Comparison of ENCODE assay signal across 27 cellular contexts in genomic region chr4:151471728-151472127, GRCh38.
DNase-seq lines count a peak whose midpoint lies in the region; ATAC-seq, FAIRE-seq and TF ChIP-seq lines count a peak whose summit lies in the region.
"Had no signal": no experiment of that assay in that cellular context is flagged by ENCODE, and none has a peak within 500 bp of the region (broad histone marks: within the 10 kb centered on the region; RNA-seq: fewer than 3 reads in every experiment).

No MANE protein-coding gene starts in this region.

- no peaks in the 10 kb centered on the region for H4K20me1 ChIP-seq in K562 (replicated peaks; ENCODE audit: control insufficient read depth, insufficient read depth, low read length)
- H4K20me1 ChIP-seq: BLaER1 had no signal

- no peaks in the 10 kb centered on the region; a peak in 1 of 5 replicates for H3K27me3 ChIP-seq in K562 (ENCODE audit: control insufficient read depth in 2 of 2, insufficient read depth in 2 of 2, low read length in 2 of 2)
- H3K27me3 ChIP-seq in gastrocnemius medialis: no peaks in the 10 kb centered on the region
- H3K27me3 ChIP-seq in dorsolateral prefrontal cortex: no peaks in the 10 kb centered on the region
- H3K27me3 ChIP-seq: BE2C, BLaER1 had no signal

- POLR2A ChIA-PET in WTC11 (lab: Charles Lee): interaction anchor here (0.5 kb wide), 1 partner anchor 28 kb away, joined by 3 read pairs; no protein-coding TSS in a partner anchor
- POLR2A ChIA-PET in K562 (lab: Yijun Ruan, JAX): no interaction called here

- no peak for ATAC-seq in WTC11
- no peak for ATAC-seq in K562
- ATAC-seq in gastrocnemius medialis: no peak
- no peak for ATAC-seq in HG03442 (IDR thresholded peaks at IDR 0.05; ENCODE audit: unreplicated experiment)
- ATAC-seq in activated CD4-positive, CD25-positive, alpha-beta regulatory T cell treated with anti-CD3 and anti-CD28 coated beads, Interleukin-2, amount 50 U/mL, for 24 hours: no peak
- no peak for ATAC-seq in GM19351 (IDR thresholded peaks at IDR 0.05; ENCODE audit: unreplicated experiment)

- no peak for FAIRE-seq in K562 (lab: Jason Lieb, UNC)
- FAIRE-seq: A204.1, GM12891, GM19239 had no signal

- TF ChIP-seq RAD21 in K562 (CRISPR knock-in tag; conservative IDR thresholded peaks at IDR 0.05 in 1 of 2, IDR thresholded peaks at IDR 0.05 in 1 of 2): no peak

- intact Hi-C loops in K562 (cut with micrococcal nuclease) (no loop called here), gastrocnemius medialis (cut with DNase I; ENCODE audit: low total_unique reads) (no loop called here), dorsolateral prefrontal cortex (cut with DNase I) (no loop called here)

- TF ChIP-seq POLR2A in K562 (conservative IDR thresholded peaks at IDR 0.05): no peak
- TF ChIP-seq POLR2A in gastrocnemius medialis (IDR thresholded peaks at IDR 0.05): no peak

- H3K4me1 ChIP-seq in K562 (replicated peaks in 1 of 2; ENCODE audit: control insufficient read depth in 2 of 2, insufficient read depth in 2 of 2, low read length in 2 of 2) (no peaks in the 10 kb centered on the region), gastrocnemius medialis (peaks cover 51 to 74% of the 10 kb centered on the region in 2 donors)
- H3K4me1 ChIP-seq: BE2C, BLaER1 had no signal

- H3K9me3 Mint-ChIP-seq in WTC11: peaks cover 10% of the 10 kb centered on the region; the same call in 1 of the 2 replicates

- no TSS peak for BruUV-seq in K562 (replicated peaks; lab: Mats Ljungman, UMichigan)

- CTCF ChIA-PET in WTC11 (lab: Charles Lee): interaction anchor here (1.7 kb wide), 1 partner anchor 18 kb away, joined by 5 read pairs; no protein-coding TSS in a partner anchor
- CTCF ChIA-PET in K562 (lab: Yijun Ruan, JAX; ENCODE audit: low intra/inter-chr PET ratio): no interaction called here

- H3K36me3 Mint-ChIP-seq in WTC11: peaks cover 8% of the 10 kb centered on the region
- H3K36me3 Mint-ChIP-seq: CD14-positive monocyte; CD4-positive, alpha-beta memory T cell; CD4-positive, CD25-positive, alpha-beta regulatory T cell; CD8-positive, alpha-beta memory T cell had no signal

- peaks cover 62% of the 10 kb centered on the region for H3K4me1 Mint-ChIP-seq in WTC11
- H3K4me1 Mint-ChIP-seq: CD14-positive monocyte; CD4-positive, alpha-beta memory T cell; CD4-positive, CD25-positive, alpha-beta regulatory T cell; CD8-positive, alpha-beta memory T cell had no signal

- H3K27ac ChIP-seq in K562 (ENCODE audit: extremely low read depth, low read depth, low read length): no peak overlapping the region
- peak overlapping the region; percentile 55 to 78 (median 64) for H3K27ac ChIP-seq in gastrocnemius medialis
- no peak overlapping the region for H3K27ac ChIP-seq in dorsolateral prefrontal cortex
- H3K27ac ChIP-seq: BLaER1 had no signal

- no peak for DNase-seq in WTC11 (ENCODE audit: low spot score)
- no peak for DNase-seq in K562 (ENCODE audit: extremely low read depth in 1 of 4, low spot score in 3 of 4)
- no peak for DNase-seq in gastrocnemius medialis
- DNase-seq in dorsolateral prefrontal cortex: no peak
- DNase-seq: 8988T; ACHN; BE2C; C1 segment of cervical spinal cord; CD4-positive, alpha-beta memory T cell; CD4-positive, CD25-positive, alpha-beta regulatory T cell; CD8-positive, alpha-beta memory T cell; COR-L47; DMS 273 treated with DMSO at 0.1 percent for 48 hours; DMS153; DMS53; DMS79; DND-41; EL; GDM1 had no signal

- H3K9me1 ChIP-seq in K562 (ENCODE audit: control insufficient read depth, insufficient read depth, low read length): no peaks in the 10 kb centered on the region

- in situ Hi-C loops in K562 (cut with MboI) (no loop called here), gastrocnemius medialis (cut with MboI; ENCODE audit: low sequenced_read_pairs in 4 of 4) (no loop called here)

- H3K36me3 ChIP-seq in K562 (ENCODE audit: control insufficient read depth, insufficient read depth, low read length) (no peaks in the 10 kb centered on the region), gastrocnemius medialis (no peaks in the 10 kb centered on the region)
- H3K36me3 ChIP-seq: BE2C, BLaER1 had no signal

- H3K4me3 Mint-ChIP-seq in WTC11: no peak overlapping the region
- H3K4me3 Mint-ChIP-seq: CD14-positive monocyte; CD4-positive, alpha-beta memory T cell; CD4-positive, CD25-positive, alpha-beta regulatory T cell; CD8-positive, alpha-beta memory T cell had no signal

- H3K4me3 ChIP-seq in K562 (no peak overlapping the region), gastrocnemius medialis (no peak overlapping the region), dorsolateral prefrontal cortex (no peak overlapping the region)
- H3K4me3 ChIP-seq: BLaER1 had no signal

- no peaks in the 10 kb centered on the region for H3K79me2 ChIP-seq in K562 (ENCODE audit: control insufficient read depth, insufficient read depth, low read length)

- H3K27me3 Mint-ChIP-seq in WTC11 (ENCODE audit: low read depth): no peaks in the 10 kb centered on the region
- H3K27me3 Mint-ChIP-seq: CD4-positive, CD25-positive, alpha-beta regulatory T cell had no signal

- H3K4me2 ChIP-seq in K562 (ENCODE audit: insufficient read depth, low read length): no peak overlapping the region
- H3K4me2 ChIP-seq: BLaER1 had no signal

- H3K9ac ChIP-seq in K562 (ENCODE audit: insufficient read depth in 1 of 2, low read depth in 2 of 2, low read length in 2 of 2): no peak overlapping the region
- H3K9ac ChIP-seq: BLaER1 had no signal

- H2AFZ ChIP-seq in K562 (ENCODE audit: low read depth, low read length): no peak overlapping the region

- H3K27ac Mint-ChIP-seq in WTC11: peak overlapping the region; percentile 13; the same call in 1 of the 2 replicates
- H3K27ac Mint-ChIP-seq: CD14-positive monocyte; CD4-positive, alpha-beta memory T cell; CD4-positive, CD25-positive, alpha-beta regulatory T cell; CD8-positive, alpha-beta memory T cell had no signal

- H3K9me3 ChIP-seq in K562 (replicated peaks; ENCODE audit: control insufficient read depth, insufficient read depth, low read depth, low read length) (no peaks in the 10 kb centered on the region), gastrocnemius medialis (no peaks in the 10 kb centered on the region)
- H3K9me3 ChIP-seq: BE2C, BLaER1 had no signal

- WGBS in K562 (ENCODE audit: insufficient coverage, low coverage, missing lambda C conversion rate): 0% methylated on average over 4 of the region's 4 CpGs

- no peak for TF ChIP-seq EP300 in K562 (IDR thresholded peaks at IDR 0.05; ENCODE audit: low read length)

- TF ChIP-seq CTCF in WTC11 (IDR thresholded peaks at IDR 0.05) (no peak), K562 (IDR thresholded peaks at IDR 0.05 in 2 of 3, conservative IDR thresholded peaks at IDR 0.05 in 1 of 3; ENCODE audit: insufficient read depth in 2 of 3, low read depth in 1 of 3, low read length in 3 of 3) (no peak), gastrocnemius medialis (IDR thresholded peaks at IDR 0.05 in 4 of 5, conservative IDR thresholded peaks at IDR 0.05 in 1 of 5) (no peak), dorsolateral prefrontal cortex (IDR thresholded peaks at IDR 0.05 in 54 of 56, conservative IDR thresholded peaks at IDR 0.05 in 2 of 56; ENCODE audit: low read depth in 1 of 56, partially characterized antibody in 56 of 56) (no peak)

TF ChIP-seq in WTC11, 78 proteins besides CTCF, POLR2A, EP300 and RAD21 (continues in another document):
- no peak for TF ChIP-seq ATF3 (CRISPR knock-in tag; conservative IDR thresholded peaks at IDR 0.05)
- TF ChIP-seq FOXK1 (CRISPR knock-in tag; IDR thresholded peaks at IDR 0.05): no peak
- TF ChIP-seq FOXP4 (CRISPR knock-in tag; IDR thresholded peaks at IDR 0.05): no peak
- TF ChIP-seq NR3C1 (CRISPR knock-in tag; conservative IDR thresholded peaks at IDR 0.05; ENCODE audit: low read depth): no peak

TF ChIP-seq in K562, 482 proteins besides CTCF, POLR2A, EP300 and RAD21:
- TF ChIP-seq POLR2AphosphoS5 (IDR thresholded peaks at IDR 0.05; ENCODE audit: control insufficient read depth, insufficient read depth, low read depth, low read length): no peak
- TF ChIP-seq CEBPB (tag; IDR thresholded peaks at IDR 0.05): no peak
- TF ChIP-seq ZNF212 (CRISPR knock-in tag; IDR thresholded peaks at IDR 0.05): no peak
- TF ChIP-seq ZNF830 (CRISPR knock-in tag; IDR thresholded peaks at IDR 0.05): no peak
- TF ChIP-seq ZNF24 (IDR thresholded peaks at IDR 0.05): 0 out of 2 replicates have a peak, but pooled peaks have one; percentile 27
- TF ChIP-seq WHSC1 (IDR thresholded peaks at IDR 0.05; ENCODE audit: low read length): no peak

Comparison
In these comparisons a context has a peak if more than half of its experiments do, and no peak if none do; other contexts are left out.
1. H3K27ac ChIP-seq: peak in gastrocnemius medialis (4 of 4); none in K562 (single experiment) and dorsolateral prefrontal cortex (0 of 59).